Comparison of ENCODE assay signal across 8 cellular contexts in genomic region chr18:61502472-61502871, GRCh38.
DNase-seq lines count a peak whose midpoint lies in the region; ATAC-seq and TF ChIP-seq lines count a peak whose summit lies in the region.

No MANE protein-coding gene starts in this region.

- H2AFZ ChIP-seq in fibroblast of lung (ENCODE audit: low read length) (no peak overlapping the region), neural progenitor cell (replicated peaks) (peak overlapping the region; percentile 48)

- peaks cover 4% of the 10 kb centered on the region for H3K27me3 Mint-ChIP-seq in neural progenitor cell (ENCODE audit: insufficient read depth, low read depth)
- H3K27me3 Mint-ChIP-seq in stimulated activated memory B cell treated with anti-CD40 and anti-IgM and Interleukin-4, amounts not matched to agents 10 μg/mL and 1 μg/mL and 100 μg/mL, for 72 hours = peaks cover 14% of the 10 kb centered on the region

- peak overlapping the region; percentile 25 for H3K27ac Mint-ChIP-seq in neural progenitor cell
- no peak overlapping the region for H3K27ac Mint-ChIP-seq in stimulated activated memory B cell treated with anti-CD40 and anti-IgM and Interleukin-4, amounts not matched to agents 10 μg/mL and 1 μg/mL and 100 μg/mL, for 72 hours

- H3K4me1 ChIP-seq in fibroblast of lung (ENCODE audit: control insufficient read depth, extremely low read depth, insufficient read depth, low read length) (peaks cover 3% of the 10 kb centered on the region), neural progenitor cell (peaks cover 6% of the 10 kb centered on the region)

- H3K79me2 ChIP-seq in fibroblast of lung (ENCODE audit: control insufficient read depth, insufficient read depth, low read length) (no peaks in the 10 kb centered on the region), neural progenitor cell (ENCODE audit: low read depth) (no peaks in the 10 kb centered on the region)

- H3K4me2 ChIP-seq in fibroblast of lung (ENCODE audit: extremely low read depth, insufficient read depth, low read length) (no peak overlapping the region), neural progenitor cell (no peak overlapping the region)

- H3F3A ChIP-seq in neural progenitor cell (ENCODE audit: low read depth) = no peaks in the 10 kb centered on the region

- no peak overlapping the region for H3K27ac ChIP-seq in C4-2B
- H3K27ac ChIP-seq in fibroblast of lung (ENCODE audit: insufficient read depth, low read length) = no peak overlapping the region
- H3K27ac ChIP-seq in neural progenitor cell = no peak overlapping the region

- H3K36me3 Mint-ChIP-seq in neural progenitor cell = peaks cover 3% of the 10 kb centered on the region
- no peaks in the 10 kb centered on the region for H3K36me3 Mint-ChIP-seq in stimulated activated memory B cell treated with anti-CD40 and anti-IgM and Interleukin-4, amounts not matched to agents 10 μg/mL and 1 μg/mL and 100 μg/mL, for 72 hours

- no peak overlapping the region for H3K9ac ChIP-seq in fibroblast of lung (ENCODE audit: insufficient read depth, low read length)
- H3K9ac ChIP-seq in neural progenitor cell = no peak overlapping the region

- peak; percentile 71 for TF ChIP-seq CTCF in C4-2B (conservative IDR thresholded peaks at IDR 0.05)
- TF ChIP-seq CTCF in fibroblast of lung (conservative IDR thresholded peaks at IDR 0.05 in 1 of 2, IDR thresholded peaks at IDR 0.05 in 1 of 2; ENCODE audit: low read depth in 1 of 2, low read length in 2 of 2) = peak; percentile 73 to 77
- peak; percentile 86 for TF ChIP-seq CTCF in neural progenitor cell (IDR thresholded peaks at IDR 0.05)

- H3K4me3 ChIP-seq in fibroblast of lung (replicated peaks in 1 of 4; ENCODE audit: control extremely low read depth in 1 of 4, insufficient read depth in 1 of 4, low read depth in 3 of 4, low read length in 4 of 4) (no peak overlapping the region), neural progenitor cell (no peak overlapping the region)

- ATAC-seq in GM19324 (IDR thresholded peaks at IDR 0.05; ENCODE audit: low FRiP score, unreplicated experiment) = peak; percentile 49
- no peak for ATAC-seq in HG03045 (IDR thresholded peaks at IDR 0.05; ENCODE audit: unreplicated experiment)
- no peak for ATAC-seq in stimulated activated memory B cell treated with anti-CD40 and anti-IgM and Interleukin-4, amounts not matched to agents 10 μg/mL and 1 μg/mL and 100 μg/mL, for 72 hours

- H3K9me3 Mint-ChIP-seq in neural progenitor cell = no peaks in the 10 kb centered on the region
- no peaks in the 10 kb centered on the region for H3K9me3 Mint-ChIP-seq in stimulated activated memory B cell treated with anti-CD40 and anti-IgM and Interleukin-4, amounts not matched to agents 10 μg/mL and 1 μg/mL and 100 μg/mL, for 72 hours

- H3K4me3 Mint-ChIP-seq in neural progenitor cell = no peak overlapping the region
- no peak overlapping the region for H3K4me3 Mint-ChIP-seq in stimulated activated memory B cell treated with anti-CD40 and anti-IgM and Interleukin-4, amounts not matched to agents 10 μg/mL and 1 μg/mL and 100 μg/mL, for 72 hours

- peaks cover 13% of the 10 kb centered on the region for H3K4me1 Mint-ChIP-seq in neural progenitor cell
- H3K4me1 Mint-ChIP-seq in stimulated activated memory B cell treated with anti-CD40 and anti-IgM and Interleukin-4, amounts not matched to agents 10 μg/mL and 1 μg/mL and 100 μg/mL, for 72 hours = no peaks in the 10 kb centered on the region

- H3K36me3 ChIP-seq in fibroblast of lung (ENCODE audit: control insufficient read depth, insufficient read depth, low read length) (no peaks in the 10 kb centered on the region), neural progenitor cell (no peaks in the 10 kb centered on the region)

- peak; percentile 53 for DNase-seq in M059J (ENCODE audit: low read depth)
- DNase-seq in SK-N-DZ (ENCODE audit: low spot score) = peak; percentile 54
- peak; percentile 43 to 74 for DNase-seq in fibroblast of lung (ENCODE audit: low read depth in 2 of 2)
- peak; percentile 82 for DNase-seq in neural progenitor cell (ENCODE audit: low spot score)

- H4K20me1 ChIP-seq in fibroblast of lung (ENCODE audit: control insufficient read depth, extremely low read depth, insufficient read depth, low read length) = no peaks in the 10 kb centered on the region
- no peaks in the 10 kb centered on the region for H4K20me1 ChIP-seq in neural progenitor cell (ENCODE audit: low read depth)

- H3K9me3 ChIP-seq in fibroblast of lung (ENCODE audit: control insufficient read depth, insufficient read depth, low read depth, low read length) (no peaks in the 10 kb centered on the region), neural progenitor cell (ENCODE audit: low read depth) (no peaks in the 10 kb centered on the region)

- H3K27me3 ChIP-seq in fibroblast of lung (ENCODE audit: control insufficient read depth, insufficient read depth, low read length) = no peaks in the 10 kb centered on the region
- no peaks in the 10 kb centered on the region for H3K27me3 ChIP-seq in neural progenitor cell
